14 cellular contexts compared by ENCODE assay signal in the genomic region with DNA sequence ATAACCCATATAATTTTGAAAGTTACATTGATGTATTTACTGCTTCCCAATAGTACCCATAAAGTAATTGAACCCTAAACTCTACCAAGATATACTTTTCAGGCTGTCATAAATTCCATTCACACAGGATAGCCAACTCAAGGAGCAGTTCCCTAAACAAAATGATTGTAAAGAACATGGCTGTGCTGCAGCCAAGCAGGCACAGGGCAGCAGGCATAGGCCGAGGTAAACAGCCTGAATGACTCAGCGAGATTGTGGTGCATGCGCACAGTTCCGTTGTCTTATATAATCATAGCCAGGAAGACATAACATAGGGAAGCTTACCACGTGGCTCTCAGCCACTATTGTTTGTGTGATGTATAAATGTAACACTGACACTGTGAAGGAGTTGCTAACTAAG.
"Had no signal": no experiment of that assay in that cellular context is flagged by ENCODE, and none has a peak within 500 bp of the region (broad histone marks: within the 10 kb centered on the region; RNA-seq: fewer than 3 reads in every experiment).

No MANE protein-coding gene starts in this region.

- H3K9me3 ChIP-seq: neutrophil had no signal

- H3K36me3 ChIP-seq: neutrophil had no signal

- ATAC-seq: activated naive CD4-positive, alpha-beta T cell treated with anti-CD3 and anti-CD28 coated beads, Interleukin-2, amount 50 U/mL, for 72 hours; activated T-cell treated with anti-CD3 and anti-CD28 coated beads, Interleukin-2, amount 50 U/mL, for 72 hours; left lobe of liver; naive thymus-derived CD4-positive, alpha-beta T cell; stimulated activated naive CD8-positive, alpha-beta T cell treated with anti-CD3 and anti-CD28 coated beads, Interleukin-15, Interleukin-2, amounts not matched to agents 100 U/mL and 50 U/mL, for 24 hours had no signal

- H3K27ac ChIP-seq: neutrophil, skin epidermis had no signal

- H3K4me3 ChIP-seq: skin epidermis had no signal

- DNase-seq: activated CD4-positive, alpha-beta T cell treated with anti-CD3 and anti-CD28 coated beads, Interleukin-2, amount 10 ng/mL, durations not matched to agents 7 days and 5 days; activated CD8-positive, alpha-beta memory T cell treated with anti-CD3 and anti-CD28 coated beads, Interleukin-2, amount 50 U/mL, for 48 hours; activated gamma-delta T cell; activated T-cell treated with anti-CD3 and anti-CD28 coated beads, Interleukin-2, amount 50 U/mL, for 72 hours; islet precursor cell; naive thymus-derived CD4-positive, alpha-beta T cell; posterior cingulate gyrus; stimulated activated CD4-positive, alpha-beta T cell treated with anti-CD3 and anti-CD28 coated beads, Interleukin-4, amount 100 ng/mL, for 24 hours; stimulated activated naive CD8-positive, alpha-beta T cell treated with anti-CD3 and anti-CD28 coated beads, Interleukin-15, Interleukin-2, amounts not matched to agents 100 U/mL and 50 U/mL, for 24 hours had no signal

- FAIRE-seq: endometrium had no signal

- H3K27me3 ChIP-seq: neutrophil had no signal
